ENCODE assay signal across 10 cellular contexts in genomic region chr12:46831335-46832083, GRCh38. TPM values are rescaled to one million over a fixed set of nuclear protein-coding genes. Genes with fewer than 3 reads are reported as not detected.
DNase-seq lines count a peak whose midpoint lies in the region; FAIRE-seq and TF ChIP-seq lines count a peak whose summit lies in the region.
"Had no signal": no experiment of that assay in that cellular context is flagged by ENCODE, and none has a peak within 500 bp of the region (broad histone marks: within the 10 kb centered on the region; RNA-seq: fewer than 3 reads in every experiment).

No MANE protein-coding gene starts in this region.

- no peak overlapping the region for H3K9ac ChIP-seq in endothelial cell of umbilical vein (replicated peaks; ENCODE audit: extremely low read depth, insufficient read depth, low read length)

- H3K27me3 Mint-ChIP-seq in activated naive CD4-positive, alpha-beta T cell treated with anti-CD3 and anti-CD28 coated beads, Interleukin-2, amount 50 U/mL, for 24 hours: peaks cover 50% of the 10 kb centered on the region
- H3K27me3 Mint-ChIP-seq in mesothelial cell of epicardium (ENCODE audit: low read depth): peaks cover 87% of the 10 kb centered on the region

- H3K36me3 Mint-ChIP-seq in activated naive CD4-positive, alpha-beta T cell treated with anti-CD3 and anti-CD28 coated beads, Interleukin-2, amount 50 U/mL, for 24 hours: no peaks in the 10 kb centered on the region
- no peaks in the 10 kb centered on the region for H3K36me3 Mint-ChIP-seq in mesothelial cell of epicardium

- no peak for FAIRE-seq in endothelial cell of umbilical vein (lab: Jason Lieb, UNC)
- FAIRE-seq: TTC549 had no signal

- H3K4me3 ChIP-seq in endothelial cell of umbilical vein (replicated peaks in 1 of 3; ENCODE audit: insufficient read depth in 1 of 3, low read depth in 1 of 3, low read length in 3 of 3) (peak overlapping the region in 2 of 3 experiments; percentile 1 to 8), vagina (peak overlapping the region; percentile 21 to 33), MG63 (no peak overlapping the region), PC-9 (no peak overlapping the region)
- H3K4me3 ChIP-seq: lung had no signal

- H3K27ac Mint-ChIP-seq in activated naive CD4-positive, alpha-beta T cell treated with anti-CD3 and anti-CD28 coated beads, Interleukin-2, amount 50 U/mL, for 24 hours: no peak overlapping the region
- H3K27ac Mint-ChIP-seq in mesothelial cell of epicardium: no peak overlapping the region

- peaks cover 16% of the 10 kb centered on the region for H3K4me1 Mint-ChIP-seq in activated naive CD4-positive, alpha-beta T cell treated with anti-CD3 and anti-CD28 coated beads, Interleukin-2, amount 50 U/mL, for 24 hours
- peaks cover 14% of the 10 kb centered on the region for H3K4me1 Mint-ChIP-seq in mesothelial cell of epicardium

- H3K27me3 ChIP-seq in endothelial cell of umbilical vein (ENCODE audit: control insufficient read depth in 2 of 2, insufficient read depth in 2 of 2, low read length in 2 of 2) (peaks cover 43 to 69% of the 10 kb centered on the region in 2 experiments), vagina (no peaks in the 10 kb centered on the region), MG63 (no peaks in the 10 kb centered on the region), PC-9 (ENCODE audit: insufficient read depth, low read depth) (no peaks in the 10 kb centered on the region)

- TF ChIP-seq POLR2A in endothelial cell of umbilical vein (IDR thresholded peaks at IDR 0.05; ENCODE audit: low read depth, low read length) (no peak), vagina (IDR thresholded peaks at IDR 0.05) (no peak)

- H3K4me2 ChIP-seq in endothelial cell of umbilical vein (ENCODE audit: insufficient read depth, low read length) (peak overlapping the region; percentile 51), PC-9 (no peak overlapping the region)

- H3F3A ChIP-seq in PC-9 (ENCODE audit: insufficient read depth, low read depth): no peaks in the 10 kb centered on the region

- dilution Hi-C loops in endothelial cell of umbilical vein (cut with MboI; ENCODE audit: extremely low pct_ligation_motif_present, low sequenced_read_pairs): no loop called here

- peaks cover 11% of the 10 kb centered on the region for H3K4me1 ChIP-seq in endothelial cell of umbilical vein (ENCODE audit: control insufficient read depth, extremely low read depth, insufficient read depth, low read length)
- peaks cover 17% of the 10 kb centered on the region for H3K4me1 ChIP-seq in vagina
- no peaks in the 10 kb centered on the region for H3K4me1 ChIP-seq in PC-9 (replicated peaks; ENCODE audit: insufficient read depth)

- BruUV-seq in endothelial cell of umbilical vein (replicated peaks; lab: Mats Ljungman, UMichigan): no TSS peak
- BruUV-seq in PC-9 (replicated peaks; lab: Mats Ljungman, UMichigan): no TSS peak

- H3K4me3 Mint-ChIP-seq in activated naive CD4-positive, alpha-beta T cell treated with anti-CD3 and anti-CD28 coated beads, Interleukin-2, amount 50 U/mL, for 24 hours: peak overlapping the region; percentile 37
- H3K4me3 Mint-ChIP-seq in mesothelial cell of epicardium: peak overlapping the region; percentile 59

- CTCF ChIA-PET in endothelial cell of umbilical vein (lab: Charles Lee) (no interaction called here), PC-9 (lab: Charles Lee) (no interaction called here)

- H3K9me3 Mint-ChIP-seq in activated naive CD4-positive, alpha-beta T cell treated with anti-CD3 and anti-CD28 coated beads, Interleukin-2, amount 50 U/mL, for 24 hours: no peaks in the 10 kb centered on the region
- peaks cover under 1% of the 10 kb centered on the region for H3K9me3 Mint-ChIP-seq in mesothelial cell of epicardium

- H3K79me2 ChIP-seq in endothelial cell of umbilical vein (ENCODE audit: control insufficient read depth, insufficient read depth, low read length) (no peaks in the 10 kb centered on the region), PC-9 (ENCODE audit: low read depth) (no peaks in the 10 kb centered on the region)

- H3K27ac ChIP-seq in endothelial cell of umbilical vein (ENCODE audit: insufficient read depth, low read depth, low read length) (no peak overlapping the region), vagina (no peak overlapping the region), PC-9 (no peak overlapping the region)

- no peaks in the 10 kb centered on the region for H3K9me2 ChIP-seq in PC-9 (ENCODE audit: insufficient read depth)

- no peaks in the 10 kb centered on the region for H3K36me3 ChIP-seq in endothelial cell of umbilical vein (ENCODE audit: control insufficient read depth in 2 of 2, extremely low read depth in 1 of 2, insufficient read depth in 2 of 2, low read length in 2 of 2)
- no peaks in the 10 kb centered on the region for H3K36me3 ChIP-seq in vagina
- H3K36me3 ChIP-seq in MG63: no peaks in the 10 kb centered on the region
- H3K36me3 ChIP-seq in PC-9 (ENCODE audit: low read depth): no peaks in the 10 kb centered on the region

- intact Hi-C loops in endothelial cell of umbilical vein (cut with micrococcal nuclease) (no loop called here), vagina (cut with DNase I) (no loop called here), PC-9 (cut with micrococcal nuclease; ENCODE audit: unreplicated experiment) (no loop called here)

- TF ChIP-seq CTCF in endothelial cell of umbilical vein (IDR thresholded peaks at IDR 0.05; ENCODE audit: extremely low read depth in 1 of 2, insufficient read depth in 1 of 2, low read depth in 1 of 2, low read length in 2 of 2) (no peak), mesothelial cell of epicardium (IDR thresholded peaks at IDR 0.05; ENCODE audit: unreplicated experiment) (no peak), vagina (IDR thresholded peaks at IDR 0.05) (no peak), PC-9 (conservative IDR thresholded peaks at IDR 0.05) (no peak)

- H3K9me3 ChIP-seq in endothelial cell of umbilical vein (replicated peaks; ENCODE audit: control insufficient read depth, insufficient read depth, low read length): no peaks in the 10 kb centered on the region
- H3K9me3 ChIP-seq in vagina: no peaks in the 10 kb centered on the region
- no peaks in the 10 kb centered on the region for H3K9me3 ChIP-seq in MG63
- peaks cover under 1% of the 10 kb centered on the region; the same call in 1 of the 2 replicates for H3K9me3 ChIP-seq in PC-9 (ENCODE audit: insufficient read depth, low read depth)

- H2AFZ ChIP-seq in endothelial cell of umbilical vein (ENCODE audit: low read depth, low read length): peak overlapping the region; percentile 45
- no peak overlapping the region for H2AFZ ChIP-seq in PC-9

- no peak for DNase-seq in activated naive CD4-positive, alpha-beta T cell treated with anti-CD3 and anti-CD28 coated beads, Interleukin-2, amount 50 U/mL, for 16 hours
- no peak for DNase-seq in endothelial cell of umbilical vein (ENCODE audit: low read depth, low spot score)
- DNase-seq in mesothelial cell of epicardium (ENCODE audit: low spot score in 2 of 2, unreplicated experiment in 2 of 2): peak in 1 of 2 experiments; percentile 51
- no peak for DNase-seq in vagina (ENCODE audit: extremely low spot score in 2 of 2)
- no peak for DNase-seq in MG63
- no peak for DNase-seq in H4 (ENCODE audit: low spot score)
- DNase-seq in PC-9: no peak

- POLR2A ChIA-PET in endothelial cell of umbilical vein (lab: Charles Lee) (no interaction called here), PC-9 (lab: Charles Lee; ENCODE audit: unreplicated experiment) (no interaction called here)

- H3K9me1 ChIP-seq in endothelial cell of umbilical vein (replicated peaks; ENCODE audit: control insufficient read depth, extremely low read depth, insufficient read depth, low read length): no peaks in the 10 kb centered on the region

- H4K20me1 ChIP-seq in endothelial cell of umbilical vein (replicated peaks; ENCODE audit: control insufficient read depth, extremely low read depth, insufficient read depth, low read length) (no peaks in the 10 kb centered on the region), PC-9 (ENCODE audit: insufficient read depth) (no peaks in the 10 kb centered on the region)

TF ChIP-seq in endothelial cell of umbilical vein, 7 proteins besides CTCF, POLR2A, EP300 and RAD21:
- TF ChIP-seq MYC (IDR thresholded peaks at IDR 0.05; ENCODE audit: low read depth, low read length): no peak
- TF ChIP-seq MAX (IDR thresholded peaks at IDR 0.05; ENCODE audit: insufficient read depth, insufficient read length): no peak
- peak; percentile 46 for TF ChIP-seq EZH2 (IDR thresholded peaks at IDR 0.05; ENCODE audit: borderline replicate concordance, low read depth, low read length, severe bottlenecking)
- no peak for TF ChIP-seq GATA2 (IDR thresholded peaks at IDR 0.05; ENCODE audit: insufficient read depth, insufficient read length, low read depth, low read length)
TF ChIP-seq in endothelial cell of umbilical vein: peak in this region for 1.

RNA-seq across cellular contexts. Expression of gene SLC38A4, which starts 5.7 kb away (rescaled TPM):
- total RNA-seq in endothelial cell of umbilical vein: 0.66 TPM in 1 of 2 replicates, not detected in the other
- polyA plus RNA-seq in endothelial cell of umbilical vein: 0.19 and 0.36 TPM in 2 replicates
- polyA plus RNA-seq in endothelial cell of umbilical vein (2011; cell fraction: cytosol; rRNA removed): 0.16 and 0.19 TPM in 2 replicates
- polyA plus RNA-seq in endothelial cell of umbilical vein (2011; cell fraction: nucleus; rRNA removed): 0.26 and 0.34 TPM in 2 replicates
- 0.19 TPM in 2 replicates for polyA plus RNA-seq in endothelial cell of umbilical vein (2012)
- polyA minus RNA-seq in endothelial cell of umbilical vein: 0.34 and 0.79 TPM in 2 replicates
- polyA minus RNA-seq in endothelial cell of umbilical vein (2011; cell fraction: cytosol; rRNA and poly(A)+ RNA removed): not detected
- polyA minus RNA-seq in endothelial cell of umbilical vein (2011; cell fraction: nucleus; rRNA and poly(A)+ RNA removed): 0.14 and 0.53 TPM in 2 replicates
- 0.11 to 0.35 TPM (median 0.29 TPM) in 3 replicates for total RNA-seq in mesothelial cell of epicardium
- not detected for total RNA-seq in vagina
- 3.0 and 7.8 TPM in 2 replicates for total RNA-seq in MG63 (2014; rRNA removed; shearing (Covaris generic); ENCODE audit: low replicate concordance)
- 0.74 and 1.1 TPM in 2 replicates for total RNA-seq in H4 (2014; rRNA removed; shearing (Covaris generic))
- 0.09 TPM in 1 of 2 replicates, not detected in the other for total RNA-seq in PC-9 (2021)

Comparison
In these comparisons a context has a peak if more than half of its experiments do, and no peak if none do; other contexts are left out.
1. H3K4me3 ChIP-seq: peak in endothelial cell of umbilical vein (2 of 3) and vagina (2 of 2); none in MG63 (single experiment) and PC-9 (single experiment).